10 cellular contexts compared by ENCODE assay signal in genomic region chr20:59055302-59055701, GRCh38. TPM values are rescaled to one million over a fixed set of nuclear protein-coding genes. Genes with fewer than 3 reads are reported as not detected.
DNase-seq lines count a peak whose midpoint lies in the region; ATAC-seq and TF ChIP-seq lines count a peak whose summit lies in the region.
"Had no signal": no experiment of that assay in that cellular context is flagged by ENCODE, and none has a peak within 500 bp of the region (broad histone marks: within the 10 kb centered on the region; RNA-seq: fewer than 3 reads in every experiment).

No MANE protein-coding gene starts in this region.

- no peaks in the 10 kb centered on the region for H3K79me2 ChIP-seq in fibroblast of lung (ENCODE audit: control insufficient read depth, insufficient read depth, low read length)

- ATAC-seq in activated CD8-positive, alpha-beta T cell treated with anti-CD3 and anti-CD28 coated beads for 36 hours, result no peak
- ATAC-seq in activated CD8-positive, alpha-beta T cell treated with anti-CD3 and anti-CD28 coated beads, Interleukin-2, amount 10 ng/mL, durations not matched to agents 7 days and 5 days, result no peak
- ATAC-seq in HG02885 (IDR thresholded peaks at IDR 0.05; ENCODE audit: poor library complexity, unreplicated experiment), result no peak

- POLR2A ChIA-PET in activated CD8-positive, alpha-beta T cell treated with anti-CD3 and anti-CD28 coated beads for 36 hours (lab: Charles Lee), result no interaction called here
- POLR2A ChIA-PET in activated CD8-positive, alpha-beta T cell treated with anti-CD3 and anti-CD28 coated beads, Interleukin-2, amount 10 ng/mL, durations not matched to agents 7 days and 5 days (lab: Charles Lee), result no interaction called here

- H3K4me3 Mint-ChIP-seq in activated CD8-positive, alpha-beta T cell treated with anti-CD3 and anti-CD28 coated beads for 36 hours, result no peak overlapping the region
- no peak overlapping the region for H3K4me3 Mint-ChIP-seq in activated CD8-positive, alpha-beta T cell treated with anti-CD3 and anti-CD28 coated beads, Interleukin-2, amount 10 ng/mL, durations not matched to agents 7 days and 5 days
- H3K4me3 Mint-ChIP-seq in type B pancreatic cell, result no peak overlapping the region
- no peak overlapping the region for H3K4me3 Mint-ChIP-seq in T-helper 2 cell treated with Interferon-gamma antibody and Interleukin-4, amounts not matched to agents 5 μg/mL and 100 μg/mL, for 36 hours

- intact Hi-C loops in activated CD8-positive, alpha-beta T cell treated with anti-CD3 and anti-CD28 coated beads for 36 hours (cut with micrococcal nuclease), result no loop called here

- no peaks in the 10 kb centered on the region for H3K9me3 Mint-ChIP-seq in activated CD8-positive, alpha-beta T cell treated with anti-CD3 and anti-CD28 coated beads for 36 hours
- H3K9me3 Mint-ChIP-seq in activated CD8-positive, alpha-beta T cell treated with anti-CD3 and anti-CD28 coated beads, Interleukin-2, amount 10 ng/mL, durations not matched to agents 7 days and 5 days (ENCODE audit: insufficient read depth), result no peaks in the 10 kb centered on the region
- no peaks in the 10 kb centered on the region for H3K9me3 Mint-ChIP-seq in type B pancreatic cell
- H3K9me3 Mint-ChIP-seq in T-helper 2 cell treated with Interferon-gamma antibody and Interleukin-4, amounts not matched to agents 5 μg/mL and 100 μg/mL, for 36 hours, result no peaks in the 10 kb centered on the region

- no peak overlapping the region for H3K27ac Mint-ChIP-seq in activated CD8-positive, alpha-beta T cell treated with anti-CD3 and anti-CD28 coated beads for 36 hours
- no peak overlapping the region for H3K27ac Mint-ChIP-seq in activated CD8-positive, alpha-beta T cell treated with anti-CD3 and anti-CD28 coated beads, Interleukin-2, amount 10 ng/mL, durations not matched to agents 7 days and 5 days
- no peak overlapping the region for H3K27ac Mint-ChIP-seq in type B pancreatic cell
- no peak overlapping the region for H3K27ac Mint-ChIP-seq in T-helper 2 cell treated with Interferon-gamma antibody and Interleukin-4, amounts not matched to agents 5 μg/mL and 100 μg/mL, for 36 hours

- peaks cover 21% of the 10 kb centered on the region for H3K27me3 Mint-ChIP-seq in activated CD8-positive, alpha-beta T cell treated with anti-CD3 and anti-CD28 coated beads for 36 hours
- peaks cover 28% of the 10 kb centered on the region for H3K27me3 Mint-ChIP-seq in activated CD8-positive, alpha-beta T cell treated with anti-CD3 and anti-CD28 coated beads, Interleukin-2, amount 10 ng/mL, durations not matched to agents 7 days and 5 days (ENCODE audit: low read depth)
- peaks cover 3% of the 10 kb centered on the region for H3K27me3 Mint-ChIP-seq in type B pancreatic cell
- H3K27me3 Mint-ChIP-seq in T-helper 2 cell treated with Interferon-gamma antibody and Interleukin-4, amounts not matched to agents 5 μg/mL and 100 μg/mL, for 36 hours (ENCODE audit: low read depth), result peaks cover 44% of the 10 kb centered on the region

- no peak overlapping the region for H3K27ac ChIP-seq in Peyer's patch
- H3K27ac ChIP-seq in fibroblast of lung (ENCODE audit: insufficient read depth, low read length), result no peak overlapping the region

- H3K36me3 ChIP-seq in Peyer's patch (no peaks in the 10 kb centered on the region), fibroblast of lung (ENCODE audit: control insufficient read depth, insufficient read depth, low read length) (no peaks in the 10 kb centered on the region)

- no peaks in the 10 kb centered on the region for H4K20me1 ChIP-seq in fibroblast of lung (ENCODE audit: control insufficient read depth, extremely low read depth, insufficient read depth, low read length)

- H3K4me3 ChIP-seq in Peyer's patch (no peak overlapping the region), fibroblast of lung (replicated peaks in 1 of 4; ENCODE audit: control extremely low read depth in 1 of 4, insufficient read depth in 1 of 4, low read depth in 3 of 4, low read length in 4 of 4) (no peak overlapping the region)

- no peak overlapping the region for H3K9ac ChIP-seq in fibroblast of lung (ENCODE audit: insufficient read depth, low read length)

- no peaks in the 10 kb centered on the region for H3K4me1 Mint-ChIP-seq in activated CD8-positive, alpha-beta T cell treated with anti-CD3 and anti-CD28 coated beads for 36 hours (ENCODE audit: low read depth)
- no peaks in the 10 kb centered on the region for H3K4me1 Mint-ChIP-seq in activated CD8-positive, alpha-beta T cell treated with anti-CD3 and anti-CD28 coated beads, Interleukin-2, amount 10 ng/mL, durations not matched to agents 7 days and 5 days (ENCODE audit: low read depth)
- peaks cover 4% of the 10 kb centered on the region for H3K4me1 Mint-ChIP-seq in type B pancreatic cell (ENCODE audit: unreplicated experiment)
- H3K4me1 Mint-ChIP-seq in T-helper 2 cell treated with Interferon-gamma antibody and Interleukin-4, amounts not matched to agents 5 μg/mL and 100 μg/mL, for 36 hours (ENCODE audit: low read depth), result peaks cover 5% of the 10 kb centered on the region

- CTCF ChIA-PET in activated CD8-positive, alpha-beta T cell treated with anti-CD3 and anti-CD28 coated beads for 36 hours (lab: Charles Lee), result interaction anchor here (0.8 to 3.3 kb wide), 10 partner anchors 9 to 350 kb away, joined by 3 to 24 read pairs (median 4); no protein-coding TSS in a partner anchor
- CTCF ChIA-PET in activated CD8-positive, alpha-beta T cell treated with anti-CD3 and anti-CD28 coated beads, Interleukin-2, amount 10 ng/mL, durations not matched to agents 7 days and 5 days (lab: Charles Lee), result interaction anchor here (0.7 to 1.8 kb wide), 4 partner anchors 33 to 350 kb away, joined by 3 to 13 read pairs (median 4); no protein-coding TSS in a partner anchor

- no peaks in the 10 kb centered on the region for H3K9me3 ChIP-seq in Peyer's patch
- no peaks in the 10 kb centered on the region for H3K9me3 ChIP-seq in fibroblast of lung (ENCODE audit: control insufficient read depth, insufficient read depth, low read depth, low read length)

- no peak overlapping the region for H2AFZ ChIP-seq in fibroblast of lung (ENCODE audit: low read length)

- no peak overlapping the region for H3K4me2 ChIP-seq in fibroblast of lung (ENCODE audit: extremely low read depth, insufficient read depth, low read length)

- H3K27me3 ChIP-seq in Peyer's patch, result no peaks in the 10 kb centered on the region
- H3K27me3 ChIP-seq in fibroblast of lung (ENCODE audit: control insufficient read depth, insufficient read depth, low read length), result peaks cover 5% of the 10 kb centered on the region

- peak; percentile 43 for DNase-seq in activated CD8-positive, alpha-beta T cell treated with anti-CD3 and anti-CD28 coated beads for 36 hours
- no peak for DNase-seq in activated CD8-positive, alpha-beta T cell treated with anti-CD3 and anti-CD28 coated beads, Interleukin-2, amount 10 ng/mL, durations not matched to agents 7 days and 5 days
- DNase-seq in Peyer's patch (no peak), fibroblast of lung (ENCODE audit: low read depth in 2 of 2) (peak in 1 of 2 donors; percentile 47), type B pancreatic cell (ENCODE audit: extremely low spot score, unreplicated experiment) (no peak)
- no peak for DNase-seq in T-helper 2 cell treated with Interferon-gamma antibody and Interleukin-4, amounts not matched to agents 5 μg/mL and 100 μg/mL, for 36 hours (ENCODE audit: low spot score)
- DNase-seq in activated CD8-positive, alpha-beta memory T cell treated with anti-CD3 and anti-CD28 coated beads, Interleukin-2, amount 50 U/mL, for 48 hours, result no peak
- DNase-seq: islet precursor cell had no signal

- no peaks in the 10 kb centered on the region for H3K4me1 ChIP-seq in Peyer's patch
- no peaks in the 10 kb centered on the region for H3K4me1 ChIP-seq in fibroblast of lung (ENCODE audit: control insufficient read depth, extremely low read depth, insufficient read depth, low read length)

- no peak for TF ChIP-seq POLR2A in Peyer's patch (IDR thresholded peaks at IDR 0.05)

- H3K36me3 Mint-ChIP-seq in activated CD8-positive, alpha-beta T cell treated with anti-CD3 and anti-CD28 coated beads for 36 hours (ENCODE audit: low read depth), result no peaks in the 10 kb centered on the region
- no peaks in the 10 kb centered on the region for H3K36me3 Mint-ChIP-seq in activated CD8-positive, alpha-beta T cell treated with anti-CD3 and anti-CD28 coated beads, Interleukin-2, amount 10 ng/mL, durations not matched to agents 7 days and 5 days (ENCODE audit: low read depth)
- no peaks in the 10 kb centered on the region for H3K36me3 Mint-ChIP-seq in type B pancreatic cell
- H3K36me3 Mint-ChIP-seq in T-helper 2 cell treated with Interferon-gamma antibody and Interleukin-4, amounts not matched to agents 5 μg/mL and 100 μg/mL, for 36 hours (ENCODE audit: low read depth), result no peaks in the 10 kb centered on the region

- peak; percentile 52 for TF ChIP-seq CTCF in activated CD8-positive, alpha-beta T cell treated with anti-CD3 and anti-CD28 coated beads for 36 hours (IDR thresholded peaks at IDR 0.05)
- TF ChIP-seq CTCF in Peyer's patch (IDR thresholded peaks at IDR 0.05) (peak in 5 of 6 experiments; percentile 23 to 41 (median 30)), fibroblast of lung (conservative IDR thresholded peaks at IDR 0.05 in 1 of 2, IDR thresholded peaks at IDR 0.05 in 1 of 2; ENCODE audit: low read depth in 1 of 2, low read length in 2 of 2) (peak; percentile 38 to 62), type B pancreatic cell (conservative IDR thresholded peaks at IDR 0.05) (peak; percentile 30)

RNA-seq across cellular contexts. Expression of gene PRELID3B, which starts 12.7 kb away (rescaled TPM):
- total RNA-seq in activated CD8-positive, alpha-beta T cell treated with anti-CD3 and anti-CD28 coated beads for 36 hours, result 100 to 1,000 TPM; 140 to 145 TPM
- total RNA-seq in activated CD8-positive, alpha-beta T cell treated with anti-CD3 and anti-CD28 coated beads, Interleukin-2, amount 10 ng/mL, durations not matched to agents 7 days and 5 days, result 10 to 100 TPM; 80.1 to 81.6 TPM
- total RNA-seq in Peyer's patch (100 to 1,000 TPM in 2 of 4 donors, 10 to 100 TPM in 2; 44.6 to 148 (median 86.5) TPM), fibroblast of lung (89.9 and 127 TPM in 2 replicates), type B pancreatic cell (ENCODE audit: low replicate concordance) (45.9 and 54.9 TPM in 2 replicates)
- 64.5 and 66.6 TPM in 2 replicates for polyA plus RNA-seq in fibroblast of lung
- polyA plus RNA-seq in fibroblast of lung (2012), result 40.0 and 43.0 TPM in 2 replicates
- 86.0 and 106 TPM in 2 replicates for polyA minus RNA-seq in fibroblast of lung (ENCODE audit: low replicate concordance)

RNA-seq across cellular contexts. Expression of gene ATP5F1E, which starts 23.2 kb away (rescaled TPM):
- 10 to 100 TPM; 67.4 to 68.8 TPM for total RNA-seq in activated CD8-positive, alpha-beta T cell treated with anti-CD3 and anti-CD28 coated beads for 36 hours
- total RNA-seq in activated CD8-positive, alpha-beta T cell treated with anti-CD3 and anti-CD28 coated beads, Interleukin-2, amount 10 ng/mL, durations not matched to agents 7 days and 5 days, result 10 to 100 TPM; 97.8 to 98.8 TPM
- total RNA-seq in Peyer's patch (10 to 100 TPM; 20.6 to 34.0 (median 26.8) TPM), fibroblast of lung (37.8 and 39.3 TPM in 2 replicates), type B pancreatic cell (ENCODE audit: low replicate concordance) (75.6 and 81.8 TPM in 2 replicates)
- polyA plus RNA-seq in fibroblast of lung, result 56.5 and 63.8 TPM in 2 replicates
- polyA plus RNA-seq in fibroblast of lung (2012), result 112 and 125 TPM in 2 replicates
- 1.7 and 3.9 TPM in 2 replicates for polyA minus RNA-seq in fibroblast of lung (ENCODE audit: low replicate concordance)

RNA-seq across cellular contexts. Expression of gene TUBB1, which starts 36.1 kb away (rescaled TPM):
- not detected for total RNA-seq in activated CD8-positive, alpha-beta T cell treated with anti-CD3 and anti-CD28 coated beads for 36 hours
- not detected for total RNA-seq in activated CD8-positive, alpha-beta T cell treated with anti-CD3 and anti-CD28 coated beads, Interleukin-2, amount 10 ng/mL, durations not matched to agents 7 days and 5 days
- total RNA-seq in Peyer's patch (not detected), fibroblast of lung (under 0.01 TPM in 2 replicates), type B pancreatic cell (ENCODE audit: low replicate concordance) (0.46 and 0.52 TPM in 2 replicates)
- polyA plus RNA-seq in fibroblast of lung, result not detected in 2 replicates
- 0.03 TPM in 1 of 2 replicates, not detected in the other for polyA plus RNA-seq in fibroblast of lung (2012)
- 0.11 TPM in 1 of 2 replicates, not detected in the other for polyA minus RNA-seq in fibroblast of lung (ENCODE audit: low replicate concordance)
- total RNA-seq: T-helper 2 cell treated with Interferon-gamma antibody and Interleukin-4, amounts not matched to agents 100 ng/mL and 5 ng/mL, for 36 hours had no signal

RNA-seq across cellular contexts. Expression of gene CTSZ, which starts 48.2 kb away (rescaled TPM):
- total RNA-seq in activated CD8-positive, alpha-beta T cell treated with anti-CD3 and anti-CD28 coated beads for 36 hours, result 10 to 100 TPM; 17.9 to 18.4 TPM
- total RNA-seq in activated CD8-positive, alpha-beta T cell treated with anti-CD3 and anti-CD28 coated beads, Interleukin-2, amount 10 ng/mL, durations not matched to agents 7 days and 5 days, result 10 to 100 TPM; 42.4 to 44.0 TPM
- total RNA-seq in Peyer's patch, result 100 to 1,000 TPM in 3 of 4 donors, 10 to 100 TPM in 1; 78.4 to 310 (median 274) TPM
- 128 and 250 TPM in 2 replicates for total RNA-seq in fibroblast of lung
- 201 and 208 TPM in 2 replicates for polyA plus RNA-seq in fibroblast of lung
- 227 and 242 TPM in 2 replicates for polyA plus RNA-seq in fibroblast of lung (2012)
- polyA minus RNA-seq in fibroblast of lung (ENCODE audit: low replicate concordance), result 76.8 and 116 TPM in 2 replicates
- total RNA-seq in type B pancreatic cell (ENCODE audit: low replicate concordance), result 71.9 and 75.9 TPM in 2 replicates
